In genomic region chr3:10518506-10519150, GRCh38 we compare ENCODE assay signal across 17 cellular contexts. TPM values are rescaled to one million over a fixed set of nuclear protein-coding genes. Genes with fewer than 3 reads are reported as not detected.
DNase-seq lines count a peak whose midpoint lies in the region; ATAC-seq, FAIRE-seq and TF ChIP-seq lines count a peak whose summit lies in the region.
"Had no signal": no experiment of that assay in that cellular context is flagged by ENCODE, and none has a peak within 500 bp of the region (broad histone marks: within the 10 kb centered on the region; RNA-seq: fewer than 3 reads in every experiment).

No MANE protein-coding gene starts in this region.

- H3K27me3 Mint-ChIP-seq in brain = no peaks in the 10 kb centered on the region

- peaks cover 33% of the 10 kb centered on the region for H3K4me1 Mint-ChIP-seq in brain

- peaks cover 0 to 5% (median 0%) of the 10 kb centered on the region in 5 experiments for H3K9me3 Mint-ChIP-seq in brain

- H3K4me3 Mint-ChIP-seq in brain = peak overlapping the region in 1 of 5 experiments; percentile 9

- ATAC-seq in GM19463 (IDR thresholded peaks at IDR 0.05; ENCODE audit: unreplicated experiment) = no peak
- ATAC-seq: A549 had no signal

- H3K27ac Mint-ChIP-seq in brain = peak overlapping the region; percentile 58 to 92 (median 86)

- H3K36me3 Mint-ChIP-seq in brain = no peaks in the 10 kb centered on the region

- peak; percentile 78 for FAIRE-seq in urothelium cell line (lab: Jason Lieb, UNC)
- FAIRE-seq: A549, islet of Langerhans had no signal

- TF ChIP-seq CTCF in brain (conservative IDR thresholded peaks at IDR 0.05) = no peak

- peak; percentile 41 for DNase-seq in activated CD8-positive, alpha-beta memory T cell treated with anti-CD3 and anti-CD28 coated beads, Interleukin-2, amount 50 U/mL, for 48 hours
- DNase-seq in activated CD8-positive, alpha-beta memory T cell treated with anti-CD3 and anti-CD28 coated beads, Interleukin-2, amount 50 U/mL, for 4 hours = no peak
- DNase-seq in mesenteric fat pad (ENCODE audit: low spot score) (peak; percentile 85), urothelium cell line (ENCODE audit: low spot score) (peak; percentile 90), DMS153 treated with DMSO at 0.1 percent for 48 hours (lab: John Stamatoyannopoulos, UW; ENCODE audit: unreplicated experiment) (no peak), NAMALWA (ENCODE audit: low spot score) (no peak)
- DNase-seq: activated CD4-positive, alpha-beta T cell treated with anti-CD3 and anti-CD28 coated beads, Interleukin-2, amount 50 U/mL, for 4 hours; amygdala; erythroblast; H7; nucleus accumbens; transverse colon had no signal

RNA-seq across cellular contexts. Expression of gene ATP2B2, which starts 13.2 kb away (rescaled TPM):
- 13.9 TPM for polyA plus RNA-seq in brain (ENCODE audit: insufficient read depth, low read depth, low replicate concordance)
- total RNA-seq in mesenteric fat pad = 0.16 TPM
- total RNA-seq: G401, transverse colon had no signal

Comparison
In these comparisons a context has a peak if more than half of its experiments do, and no peak if none do; other contexts are left out.
1. DNase-seq: peak in activated CD8-positive, alpha-beta memory T cell treated with anti-CD3 and anti-CD28 coated beads, Interleukin-2, amount 50 U/mL, for 48 hours (single experiment), mesenteric fat pad (single experiment) and urothelium cell line (single experiment); none in activated CD8-positive, alpha-beta memory T cell treated with anti-CD3 and anti-CD28 coated beads, Interleukin-2, amount 50 U/mL, for 4 hours (single experiment), DMS153 treated with DMSO at 0.1 percent for 48 hours (single experiment) and NAMALWA (single experiment).